Comparison of ENCODE assay signal across 1 cellular context in the genomic region with DNA sequence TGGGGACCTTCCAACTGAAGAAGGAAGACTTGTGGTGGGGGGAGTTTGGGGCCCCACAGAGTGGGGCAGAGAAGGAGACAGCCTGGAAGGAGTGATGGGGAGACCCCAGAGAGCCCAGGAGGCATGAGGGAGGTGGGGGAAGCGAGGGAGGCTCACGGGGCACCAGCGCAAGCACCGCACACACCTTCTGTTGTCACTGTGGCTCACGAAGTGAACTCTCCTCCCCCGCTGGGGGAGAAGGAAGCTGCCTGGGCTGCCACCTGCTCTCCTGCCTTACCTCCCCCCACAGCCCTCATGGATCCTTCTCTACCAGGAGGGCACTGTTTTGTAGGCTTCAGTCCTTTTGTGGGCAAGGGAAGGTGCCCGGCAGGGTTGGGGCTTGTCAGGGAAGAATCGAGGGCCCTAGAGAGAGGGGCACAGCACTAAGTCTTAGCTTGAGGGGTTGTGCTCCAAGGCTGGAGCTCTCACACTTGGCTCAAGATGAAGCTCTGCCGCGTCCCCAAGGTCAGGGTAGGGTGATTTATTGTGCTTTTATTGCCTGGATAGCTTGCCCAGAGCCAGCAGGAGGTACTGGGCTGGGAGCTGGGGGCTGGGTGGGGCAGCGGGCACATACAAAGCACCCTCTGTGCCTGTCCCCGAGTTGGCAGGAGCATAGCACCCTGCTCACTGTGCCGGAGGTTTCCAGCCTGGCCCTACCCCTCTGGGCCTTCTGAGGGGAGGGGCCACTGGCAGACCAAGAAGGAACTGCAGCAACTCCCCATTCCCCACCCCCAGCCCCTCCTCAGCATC.
TF ChIP-seq lines count a peak whose summit lies in the region.

No MANE protein-coding gene starts in this region.

TF ChIP-seq in HepG2, 621 proteins besides CTCF, POLR2A, EP300 and RAD21:
- no peak for TF ChIP-seq HDAC2 (CRISPR knock-in tag; IDR thresholded peaks at IDR 0.05)
- TF ChIP-seq, protein P1, sequence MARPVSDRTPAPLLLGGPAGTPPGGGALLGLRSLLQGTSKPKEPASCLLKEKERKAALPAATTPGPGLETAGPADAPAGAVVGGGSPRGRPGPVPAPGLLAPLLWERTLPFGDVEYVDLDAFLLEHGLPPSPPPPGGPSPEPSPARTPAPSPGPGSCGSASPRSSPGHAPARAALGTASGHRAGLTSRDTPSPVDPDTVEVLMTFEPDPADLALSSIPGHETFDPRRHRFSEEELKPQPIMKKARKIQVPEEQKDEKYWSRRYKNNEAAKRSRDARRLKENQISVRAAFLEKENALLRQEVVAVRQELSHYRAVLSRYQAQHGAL (CRISPR knock-in tag; IDR thresholded peaks at IDR 0.05; ENCODE audit: not compliant biosample characterization): no peak
- no peak for TF ChIP-seq SP4 (CRISPR knock-in tag; IDR thresholded peaks at IDR 0.05)
